Comparison of ENCODE assay signal across 8 cellular contexts in genomic region chr7:124152859-124153692, GRCh38.
DNase-seq lines count a peak whose midpoint lies in the region; ATAC-seq, FAIRE-seq and TF ChIP-seq lines count a peak whose summit lies in the region.

No MANE protein-coding gene starts in this region.

- ATAC-seq in GM18858 (IDR thresholded peaks at IDR 0.05; ENCODE audit: unreplicated experiment) = peak; percentile 43
- ATAC-seq in left lobe of liver = peak; percentile 85
- no peak for ATAC-seq in HG03521 (IDR thresholded peaks at IDR 0.05; ENCODE audit: unreplicated experiment)

- no peaks in the 10 kb centered on the region for H3K4me1 ChIP-seq in stomach

- intact Hi-C loops in stomach (cut with DNase I; ENCODE audit: low total_unique reads) = no loop called here

- TF ChIP-seq EP300 in stomach (IDR thresholded peaks at IDR 0.05) = no peak

- TF ChIP-seq CTCF in WERI-Rb-1 (IDR thresholded peaks at IDR 0.05; ENCODE audit: low read depth, low read length) (peak; percentile 60), stomach (IDR thresholded peaks at IDR 0.05) (no peak)

- H3K27ac ChIP-seq in WERI-Rb-1 (no peak overlapping the region), stomach (no peak overlapping the region)

- no peaks in the 10 kb centered on the region for H3K36me3 ChIP-seq in WERI-Rb-1
- no peaks in the 10 kb centered on the region for H3K36me3 ChIP-seq in stomach

- in situ Hi-C loops in KBM-7 (cut with MboI; ENCODE audit: low pct_unique_long_range_greater_than_20kb, low sequenced_read_pairs) = loop anchor here (25.0 kb wide), 1 partner anchor 634 kb away; no protein-coding TSS in a partner anchor

- 77 to 88% (median 83%) methylated on average over 1 of the region's 1 CpG for WGBS in stomach, 5 donors

- DNase-seq in KBM-7 (peak; percentile 32), WERI-Rb-1 (peak; percentile 43), left lobe of liver (ENCODE audit: low spot score) (no peak), stomach (no peak), GM19239 (ENCODE audit: insufficient read length, low spot score) (no peak)

- FAIRE-seq in A204.1 (lab: Jason Lieb, UNC) = peak; percentile 3
- FAIRE-seq in GM19239 (lab: Jason Lieb, UNC) = no peak

- no peak for TF ChIP-seq POLR2A in stomach (IDR thresholded peaks at IDR 0.05)

- H3K4me3 ChIP-seq in WERI-Rb-1 (ENCODE audit: low read depth, low read length) = no peak overlapping the region
- no peak overlapping the region for H3K4me3 ChIP-seq in stomach

- H3K27me3 ChIP-seq in WERI-Rb-1 (ENCODE audit: insufficient read depth, low read depth, severe bottlenecking) (no peaks in the 10 kb centered on the region), stomach (no peaks in the 10 kb centered on the region)

- H3K9me3 ChIP-seq in WERI-Rb-1 (ENCODE audit: severe bottlenecking) (no peaks in the 10 kb centered on the region), stomach (no peaks in the 10 kb centered on the region)

Comparison
In these comparisons a context has a peak if more than half of its experiments do, and no peak if none do; other contexts are left out.
1. DNase-seq: peak in KBM-7 (single experiment) and WERI-Rb-1 (single experiment); none in left lobe of liver (single experiment), stomach (single experiment) and GM19239 (single experiment).